Comparison of ENCODE assay signal across 1 cellular context in genomic region chr5:10760033-10760975, GRCh38.
TF ChIP-seq lines count a peak whose summit lies in the region.

No MANE protein-coding gene starts in this region.

TF ChIP-seq in HepG2, 621 proteins besides CTCF, POLR2A, EP300 and RAD21 (continued from another document and continues in another):
- TF ChIP-seq, protein P1, sequence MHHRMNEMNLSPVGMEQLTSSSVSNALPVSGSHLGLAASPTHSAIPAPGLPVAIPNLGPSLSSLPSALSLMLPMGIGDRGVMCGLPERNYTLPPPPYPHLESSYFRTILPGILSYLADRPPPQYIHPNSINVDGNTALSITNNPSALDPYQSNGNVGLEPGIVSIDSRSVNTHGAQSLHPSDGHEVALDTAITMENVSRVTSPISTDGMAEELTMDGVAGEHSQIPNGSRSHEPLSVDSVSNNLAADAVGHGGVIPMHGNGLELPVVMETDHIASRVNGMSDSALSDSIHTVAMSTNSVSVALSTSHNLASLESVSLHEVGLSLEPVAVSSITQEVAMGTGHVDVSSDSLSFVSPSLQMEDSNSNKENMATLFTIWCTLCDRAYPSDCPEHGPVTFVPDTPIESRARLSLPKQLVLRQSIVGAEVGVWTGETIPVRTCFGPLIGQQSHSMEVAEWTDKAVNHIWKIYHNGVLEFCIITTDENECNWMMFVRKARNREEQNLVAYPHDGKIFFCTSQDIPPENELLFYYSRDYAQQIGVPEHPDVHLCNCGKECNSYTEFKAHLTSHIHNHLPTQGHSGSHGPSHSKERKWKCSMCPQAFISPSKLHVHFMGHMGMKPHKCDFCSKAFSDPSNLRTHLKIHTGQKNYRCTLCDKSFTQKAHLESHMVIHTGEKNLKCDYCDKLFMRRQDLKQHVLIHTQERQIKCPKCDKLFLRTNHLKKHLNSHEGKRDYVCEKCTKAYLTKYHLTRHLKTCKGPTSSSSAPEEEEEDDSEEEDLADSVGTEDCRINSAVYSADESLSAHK (CRISPR knock-in tag; IDR thresholded peaks at IDR 0.05; ENCODE audit: borderline replicate concordance) = no peak
- TF ChIP-seq POLR2G (IDR thresholded peaks at IDR 0.05; ENCODE audit: low read depth, low read length) = peak; percentile 83
- no peak for TF ChIP-seq MIER3 (CRISPR knock-in tag; IDR thresholded peaks at IDR 0.05; ENCODE audit: borderline replicate concordance)
- TF ChIP-seq, protein P2, sequence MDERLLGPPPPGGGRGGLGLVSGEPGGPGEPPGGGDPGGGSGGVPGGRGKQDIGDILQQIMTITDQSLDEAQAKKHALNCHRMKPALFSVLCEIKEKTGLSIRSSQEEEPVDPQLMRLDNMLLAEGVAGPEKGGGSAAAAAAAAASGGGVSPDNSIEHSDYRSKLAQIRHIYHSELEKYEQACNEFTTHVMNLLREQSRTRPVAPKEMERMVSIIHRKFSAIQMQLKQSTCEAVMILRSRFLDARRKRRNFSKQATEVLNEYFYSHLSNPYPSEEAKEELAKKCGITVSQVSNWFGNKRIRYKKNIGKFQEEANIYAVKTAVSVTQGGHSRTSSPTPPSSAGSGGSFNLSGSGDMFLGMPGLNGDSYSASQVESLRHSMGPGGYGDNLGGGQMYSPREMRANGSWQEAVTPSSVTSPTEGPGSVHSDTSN (CRISPR knock-in tag; IDR thresholded peaks at IDR 0.05) = no peak
- no peak for TF ChIP-seq SNAPC2 (CRISPR knock-in tag; IDR thresholded peaks at IDR 0.05)
- no peak for TF ChIP-seq ZNF333 (CRISPR knock-in tag; IDR thresholded peaks at IDR 0.05; ENCODE audit: borderline replicate concordance)
- TF ChIP-seq, protein P3, sequence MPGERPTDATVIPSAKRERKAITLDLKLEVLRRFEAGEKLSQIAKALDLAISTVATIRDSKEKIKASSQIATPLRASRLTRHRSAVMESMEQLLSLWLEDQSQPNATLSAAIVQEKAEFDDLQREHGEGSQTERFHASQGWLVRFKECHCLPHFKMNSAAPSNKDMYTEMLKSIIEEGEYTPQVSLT (CRISPR knock-in tag; IDR thresholded peaks at IDR 0.05; ENCODE audit: borderline replicate concordance, low read depth) = no peak
- TF ChIP-seq, protein P4, sequence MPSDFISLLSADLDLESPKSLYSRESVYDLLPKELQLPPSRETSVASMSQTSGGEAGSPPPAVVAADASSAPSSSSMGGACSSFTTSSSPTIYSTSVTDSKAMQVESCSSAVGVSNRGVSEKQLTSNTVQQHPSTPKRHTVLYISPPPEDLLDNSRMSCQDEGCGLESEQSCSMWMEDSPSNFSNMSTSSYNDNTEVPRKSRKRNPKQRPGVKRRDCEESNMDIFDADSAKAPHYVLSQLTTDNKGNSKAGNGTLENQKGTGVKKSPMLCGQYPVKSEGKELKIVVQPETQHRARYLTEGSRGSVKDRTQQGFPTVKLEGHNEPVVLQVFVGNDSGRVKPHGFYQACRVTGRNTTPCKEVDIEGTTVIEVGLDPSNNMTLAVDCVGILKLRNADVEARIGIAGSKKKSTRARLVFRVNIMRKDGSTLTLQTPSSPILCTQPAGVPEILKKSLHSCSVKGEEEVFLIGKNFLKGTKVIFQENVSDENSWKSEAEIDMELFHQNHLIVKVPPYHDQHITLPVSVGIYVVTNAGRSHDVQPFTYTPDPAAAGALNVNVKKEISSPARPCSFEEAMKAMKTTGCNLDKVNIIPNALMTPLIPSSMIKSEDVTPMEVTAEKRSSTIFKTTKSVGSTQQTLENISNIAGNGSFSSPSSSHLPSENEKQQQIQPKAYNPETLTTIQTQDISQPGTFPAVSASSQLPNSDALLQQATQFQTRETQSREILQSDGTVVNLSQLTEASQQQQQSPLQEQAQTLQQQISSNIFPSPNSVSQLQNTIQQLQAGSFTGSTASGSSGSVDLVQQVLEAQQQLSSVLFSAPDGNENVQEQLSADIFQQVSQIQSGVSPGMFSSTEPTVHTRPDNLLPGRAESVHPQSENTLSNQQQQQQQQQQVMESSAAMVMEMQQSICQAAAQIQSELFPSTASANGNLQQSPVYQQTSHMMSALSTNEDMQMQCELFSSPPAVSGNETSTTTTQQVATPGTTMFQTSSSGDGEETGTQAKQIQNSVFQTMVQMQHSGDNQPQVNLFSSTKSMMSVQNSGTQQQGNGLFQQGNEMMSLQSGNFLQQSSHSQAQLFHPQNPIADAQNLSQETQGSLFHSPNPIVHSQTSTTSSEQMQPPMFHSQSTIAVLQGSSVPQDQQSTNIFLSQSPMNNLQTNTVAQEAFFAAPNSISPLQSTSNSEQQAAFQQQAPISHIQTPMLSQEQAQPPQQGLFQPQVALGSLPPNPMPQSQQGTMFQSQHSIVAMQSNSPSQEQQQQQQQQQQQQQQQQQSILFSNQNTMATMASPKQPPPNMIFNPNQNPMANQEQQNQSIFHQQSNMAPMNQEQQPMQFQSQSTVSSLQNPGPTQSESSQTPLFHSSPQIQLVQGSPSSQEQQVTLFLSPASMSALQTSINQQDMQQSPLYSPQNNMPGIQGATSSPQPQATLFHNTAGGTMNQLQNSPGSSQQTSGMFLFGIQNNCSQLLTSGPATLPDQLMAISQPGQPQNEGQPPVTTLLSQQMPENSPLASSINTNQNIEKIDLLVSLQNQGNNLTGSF (CRISPR knock-in tag; IDR thresholded peaks at IDR 0.05) = no peak
- TF ChIP-seq ZNF558 (CRISPR knock-in tag; IDR thresholded peaks at IDR 0.05; ENCODE audit: borderline replicate concordance) = peak; percentile 67; the same call in 1 of the 2 replicates
- no peak for TF ChIP-seq HMGXB3 (CRISPR knock-in tag; IDR thresholded peaks at IDR 0.05; ENCODE audit: borderline replicate concordance)
- TF ChIP-seq KAT7 (CRISPR knock-in tag; IDR thresholded peaks at IDR 0.05; ENCODE audit: borderline replicate concordance) = no peak
- TF ChIP-seq MTA3 (CRISPR knock-in tag; IDR thresholded peaks at IDR 0.05) = no peak
- TF ChIP-seq FUBP1 (CRISPR knock-in tag; IDR thresholded peaks at IDR 0.05; ENCODE audit: borderline replicate concordance) = no peak
- TF ChIP-seq, protein P5, sequence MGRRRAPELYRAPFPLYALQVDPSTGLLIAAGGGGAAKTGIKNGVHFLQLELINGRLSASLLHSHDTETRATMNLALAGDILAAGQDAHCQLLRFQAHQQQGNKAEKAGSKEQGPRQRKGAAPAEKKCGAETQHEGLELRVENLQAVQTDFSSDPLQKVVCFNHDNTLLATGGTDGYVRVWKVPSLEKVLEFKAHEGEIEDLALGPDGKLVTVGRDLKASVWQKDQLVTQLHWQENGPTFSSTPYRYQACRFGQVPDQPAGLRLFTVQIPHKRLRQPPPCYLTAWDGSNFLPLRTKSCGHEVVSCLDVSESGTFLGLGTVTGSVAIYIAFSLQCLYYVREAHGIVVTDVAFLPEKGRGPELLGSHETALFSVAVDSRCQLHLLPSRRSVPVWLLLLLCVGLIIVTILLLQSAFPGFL (CRISPR knock-in tag; IDR thresholded peaks at IDR 0.05) = no peak
- no peak for TF ChIP-seq ZNF747 (CRISPR knock-in tag; IDR thresholded peaks at IDR 0.05; ENCODE audit: borderline replicate concordance)
- no peak for TF ChIP-seq CCAR2 (optimal IDR thresholded peaks at IDR 0.05; ENCODE audit: low read depth, low read length)
- no peak for TF ChIP-seq POLR2AphosphoS2 (IDR thresholded peaks at IDR 0.05; ENCODE audit: low read depth, low read length)
- peak; percentile 87 for TF ChIP-seq ETV5 (CRISPR knock-in tag; IDR thresholded peaks at IDR 0.05; ENCODE audit: borderline replicate concordance)
- no peak for TF ChIP-seq NFE2L1 (CRISPR knock-in tag; IDR thresholded peaks at IDR 0.05; ENCODE audit: borderline replicate concordance)
- no peak for TF ChIP-seq ZNF263 (CRISPR knock-in tag; IDR thresholded peaks at IDR 0.05)
- no peak for TF ChIP-seq MAZ (IDR thresholded peaks at IDR 0.05; ENCODE audit: borderline replicate concordance, low read depth, low read length)
- peak; percentile 58; the same call in 1 of the 2 replicates for TF ChIP-seq MAZ (CRISPR knock-in tag; IDR thresholded peaks at IDR 0.05; ENCODE audit: low read depth)
- no peak for TF ChIP-seq ZNF891 (CRISPR knock-in tag; IDR thresholded peaks at IDR 0.05)
- no peak for TF ChIP-seq ZNF501 (CRISPR knock-in tag; IDR thresholded peaks at IDR 0.05)
- peak; percentile 80 for TF ChIP-seq DMAP1 (CRISPR knock-in tag; IDR thresholded peaks at IDR 0.05)
- no peak for TF ChIP-seq MBNL3 (CRISPR knock-in tag; conservative IDR thresholded peaks at IDR 0.05)
- TF ChIP-seq ZNF530 (CRISPR knock-in tag; IDR thresholded peaks at IDR 0.05; ENCODE audit: low read depth) = no peak
- peak; percentile 76 for TF ChIP-seq CEBPB (IDR thresholded peaks at IDR 0.05; ENCODE audit: borderline replicate concordance, low read depth, low read length)
- no peak for TF ChIP-seq ZNF20 (CRISPR knock-in tag; IDR thresholded peaks at IDR 0.05)
- no peak for TF ChIP-seq HMGA1 (CRISPR knock-in tag; conservative IDR thresholded peaks at IDR 0.05)
- no peak for TF ChIP-seq DPF2 (CRISPR knock-in tag; IDR thresholded peaks at IDR 0.05; ENCODE audit: borderline replicate concordance, low read depth)
- peak; percentile 80 for TF ChIP-seq RBFOX2 (IDR thresholded peaks at IDR 0.05; ENCODE audit: low read depth, low read length)
- TF ChIP-seq PHF21A (CRISPR knock-in tag; IDR thresholded peaks at IDR 0.05) = peak; percentile 32; the same call in 1 of the 2 replicates
- peak; percentile 17; the same call in 1 of the 2 replicates for TF ChIP-seq ARID4A (CRISPR knock-in tag; IDR thresholded peaks at IDR 0.05; ENCODE audit: borderline replicate concordance)
